In the genomic region with DNA sequence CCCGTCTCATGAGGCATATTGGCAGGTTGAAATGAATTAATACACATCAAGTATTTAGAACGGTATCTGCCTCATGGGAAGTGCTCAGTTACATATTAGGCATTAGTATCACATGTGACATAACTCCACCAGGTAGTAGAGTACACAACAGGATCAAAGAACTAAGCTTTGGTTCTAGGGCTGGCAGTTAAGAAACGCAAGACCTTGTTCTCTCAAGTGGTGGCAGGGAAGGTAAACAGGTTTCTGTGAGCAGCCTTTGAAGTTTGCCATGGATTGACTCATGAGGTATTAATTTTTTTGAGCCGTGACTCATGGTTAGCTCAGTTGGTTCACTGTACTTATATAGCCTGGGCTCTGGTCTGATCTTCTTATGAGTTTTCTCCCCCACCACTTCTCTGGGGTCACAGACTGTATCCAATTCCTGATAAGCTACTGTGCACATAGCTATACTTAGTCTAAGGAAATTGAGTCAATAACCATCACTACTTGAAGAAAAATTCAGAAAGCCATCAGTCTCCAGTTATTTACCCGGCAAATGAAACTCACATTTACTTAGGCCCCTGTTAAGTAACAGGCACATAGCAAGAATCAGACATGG, we compare ENCODE assay signal across 1 cellular context.
TF ChIP-seq lines count a peak whose summit lies in the region.

No MANE protein-coding gene starts in this region.

TF ChIP-seq in GM12878, 131 proteins besides CTCF, POLR2A, EP300 and RAD21 (continued from another document):
- TF ChIP-seq, protein P1, sequence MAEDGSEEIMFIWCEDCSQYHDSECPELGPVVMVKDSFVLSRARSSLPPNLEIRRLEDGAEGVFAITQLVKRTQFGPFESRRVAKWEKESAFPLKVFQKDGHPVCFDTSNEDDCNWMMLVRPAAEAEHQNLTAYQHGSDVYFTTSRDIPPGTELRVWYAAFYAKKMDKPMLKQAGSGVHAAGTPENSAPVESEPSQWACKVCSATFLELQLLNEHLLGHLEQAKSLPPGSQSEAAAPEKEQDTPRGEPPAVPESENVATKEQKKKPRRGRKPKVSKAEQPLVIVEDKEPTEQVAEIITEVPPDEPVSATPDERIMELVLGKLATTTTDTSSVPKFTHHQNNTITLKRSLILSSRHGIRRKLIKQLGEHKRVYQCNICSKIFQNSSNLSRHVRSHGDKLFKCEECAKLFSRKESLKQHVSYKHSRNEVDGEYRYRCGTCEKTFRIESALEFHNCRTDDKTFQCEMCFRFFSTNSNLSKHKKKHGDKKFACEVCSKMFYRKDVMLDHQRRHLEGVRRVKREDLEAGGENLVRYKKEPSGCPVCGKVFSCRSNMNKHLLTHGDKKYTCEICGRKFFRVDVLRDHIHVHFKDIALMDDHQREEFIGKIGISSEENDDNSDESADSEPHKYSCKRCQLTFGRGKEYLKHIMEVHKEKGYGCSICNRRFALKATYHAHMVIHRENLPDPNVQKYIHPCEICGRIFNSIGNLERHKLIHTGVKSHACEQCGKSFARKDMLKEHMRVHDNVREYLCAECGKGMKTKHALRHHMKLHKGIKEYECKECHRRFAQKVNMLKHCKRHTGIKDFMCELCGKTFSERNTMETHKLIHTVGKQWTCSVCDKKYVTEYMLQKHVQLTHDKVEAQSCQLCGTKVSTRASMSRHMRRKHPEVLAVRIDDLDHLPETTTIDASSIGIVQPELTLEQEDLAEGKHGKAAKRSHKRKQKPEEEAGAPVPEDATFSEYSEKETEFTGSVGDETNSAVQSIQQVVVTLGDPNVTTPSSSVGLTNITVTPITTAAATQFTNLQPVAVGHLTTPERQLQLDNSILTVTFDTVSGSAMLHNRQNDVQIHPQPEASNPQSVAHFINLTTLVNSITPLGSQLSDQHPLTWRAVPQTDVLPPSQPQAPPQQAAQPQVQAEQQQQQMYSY (CRISPR knock-in tag; IDR thresholded peaks at IDR 0.05), result no peak
- TF ChIP-seq POLR2AphosphoS2 (IDR thresholded peaks at IDR 0.05; ENCODE audit: low read depth, low read length) (no peak), HDAC6 (IDR thresholded peaks at IDR 0.05; ENCODE audit: unreplicated experiment) (no peak), KLF5 (IDR thresholded peaks at IDR 0.05; ENCODE audit: partially characterized antibody) (no peak), PML (IDR thresholded peaks at IDR 0.05; ENCODE audit: low read length) (no peak), RB1 (IDR thresholded peaks at IDR 0.05; ENCODE audit: borderline replicate concordance) (no peak), FOS (IDR thresholded peaks at IDR 0.05; ENCODE audit: borderline replicate concordance, extremely low read depth, insufficient read length) (no peak), IKZF2 (IDR thresholded peaks at IDR 0.05) (no peak), WRNIP1 (IDR thresholded peaks at IDR 0.05; ENCODE audit: borderline replicate concordance, low read depth, low read length) (no peak)
- TF ChIP-seq, protein P2, sequence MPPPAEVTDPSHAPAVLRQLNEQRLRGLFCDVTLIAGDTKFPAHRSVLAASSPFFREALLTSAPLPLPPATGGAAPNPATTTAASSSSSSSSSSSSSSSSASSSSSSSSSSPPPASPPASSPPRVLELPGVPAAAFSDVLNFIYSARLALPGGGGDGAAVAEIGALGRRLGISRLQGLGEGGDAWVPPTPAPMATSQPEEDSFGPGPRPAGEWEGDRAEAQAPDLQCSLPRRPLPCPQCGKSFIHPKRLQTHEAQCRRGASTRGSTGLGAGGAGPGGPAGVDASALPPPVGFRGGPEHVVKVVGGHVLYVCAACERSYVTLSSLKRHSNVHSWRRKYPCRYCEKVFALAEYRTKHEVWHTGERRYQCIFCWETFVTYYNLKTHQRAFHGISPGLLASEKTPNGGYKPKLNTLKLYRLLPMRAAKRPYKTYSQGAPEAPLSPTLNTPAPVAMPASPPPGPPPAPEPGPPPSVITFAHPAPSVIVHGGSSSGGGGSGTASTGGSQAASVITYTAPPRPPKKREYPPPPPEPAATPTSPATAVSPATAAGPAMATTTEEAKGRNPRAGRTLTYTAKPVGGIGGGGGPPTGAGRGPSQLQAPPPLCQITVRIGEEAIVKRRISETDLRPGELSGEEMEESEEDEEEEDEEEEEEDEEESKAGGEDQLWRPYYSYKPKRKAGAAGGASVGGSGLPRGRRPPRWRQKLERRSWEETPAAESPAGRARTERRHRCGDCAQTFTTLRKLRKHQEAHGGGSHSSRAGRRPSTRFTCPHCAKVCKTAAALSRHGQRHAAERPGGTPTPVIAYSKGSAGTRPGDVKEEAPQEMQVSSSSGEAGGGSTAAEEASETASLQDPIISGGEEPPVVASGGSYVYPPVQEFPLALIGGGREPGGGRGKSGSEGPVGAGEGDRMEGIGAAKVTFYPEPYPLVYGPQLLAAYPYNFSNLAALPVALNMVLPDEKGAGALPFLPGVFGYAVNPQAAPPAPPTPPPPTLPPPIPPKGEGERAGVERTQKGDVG (CRISPR knock-in tag; IDR thresholded peaks at IDR 0.05), result no peak
